ENCODE assay signal across 27 cellular contexts in the genomic region with DNA sequence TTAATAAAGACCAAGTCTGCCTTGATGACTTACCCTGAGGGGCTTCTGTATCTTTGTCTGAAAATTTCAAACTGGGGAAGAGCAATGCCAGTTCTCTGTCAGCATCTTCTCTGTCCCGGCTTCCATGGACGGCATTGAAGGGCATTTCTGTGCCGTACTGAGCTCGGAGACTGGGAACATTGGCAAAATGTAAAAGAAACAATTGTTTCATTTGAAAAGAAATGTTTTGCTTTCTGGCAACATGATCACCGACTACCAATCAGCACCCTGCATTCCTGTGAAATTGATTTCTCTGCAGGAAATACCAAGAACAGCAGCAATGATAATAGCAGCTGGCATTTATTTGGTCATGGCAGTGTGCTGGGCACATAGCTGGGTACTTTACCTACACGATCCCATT. TPM values are rescaled to one million over a fixed set of nuclear protein-coding genes. Genes with fewer than 3 reads are reported as not detected.
"Had no signal": no experiment of that assay in that cellular context is flagged by ENCODE, and none has a peak within 500 bp of the region (broad histone marks: within the 10 kb centered on the region; RNA-seq: fewer than 3 reads in every experiment).

No MANE protein-coding gene starts in this region.

- H3K4me3 ChIP-seq: cardiac muscle cell, esophagus squamous epithelium, ovary, psoas muscle, right atrium auricular region, smooth muscle cell, suprapubic skin, vagina had no signal

- H3K27me3 ChIP-seq: cardiac muscle cell, esophagus squamous epithelium, ovary, right atrium auricular region, suprapubic skin, vagina had no signal

- DNase-seq: activated CD4-positive, alpha-beta T cell treated with anti-CD3 and anti-CD28 coated beads for 36 hours; activated CD4-positive, CD25-positive, alpha-beta regulatory T cell; activated CD8-positive, alpha-beta T cell treated with anti-CD3 and anti-CD28 coated beads, Interleukin-2, amount 10 ng/mL, durations not matched to agents 7 days and 5 days; activated naive CD4-positive, alpha-beta T cell; activated T-cell treated with anti-CD3 and anti-CD28 coated beads for 4 hours; activated T-cell treated with anti-CD3 and anti-CD28 coated beads, Interleukin-2, amount 50 U/mL, for 72 hours; aorta; effector CD4-positive, alpha-beta T cell; esophagus squamous epithelium; foreskin melanocyte; islet precursor cell; left cardiac atrium; left ventricle myocardium superior; naive thymus-derived CD4-positive, alpha-beta T cell; ovary; psoas muscle; stimulated activated CD4-positive, alpha-beta T cell treated with anti-CD3 and anti-CD28 coated beads, Interleukin-1b, Interleukin-23, amount 100 ng/mL, for 48 hours; stimulated activated CD4-positive, alpha-beta T cell treated with anti-CD3 and anti-CD28 coated beads, Interleukin-4, amount 100 ng/mL, for 4 hours; stimulated activated CD8-positive, alpha-beta memory T cell treated with anti-CD3 and anti-CD28 coated beads, Interleukin-4, amount 100 ng/mL, for 48 hours; stimulated activated naive CD8-positive, alpha-beta T cell treated with anti-CD3 and anti-CD28 coated beads, Interleukin-15, amount 100 ng/mL, for 72 hours; T-helper 1 cell had no signal

- H3K9me3 ChIP-seq: ovary, suprapubic skin had no signal

- H3K27ac ChIP-seq: cardiac muscle cell, esophagus squamous epithelium, ovary, psoas muscle, right atrium auricular region, suprapubic skin, vagina had no signal

- H3K36me3 ChIP-seq: cardiac muscle cell, ovary, right atrium auricular region, vagina had no signal

- H3K4me1 ChIP-seq: esophagus squamous epithelium, right atrium auricular region, suprapubic skin, vagina had no signal

RNA-seq across cellular contexts. Expression of a gene that starts 26.2 kb away (rescaled TPM):
- total RNA-seq: activated CD8-positive, alpha-beta T cell treated with anti-CD3 and anti-CD28 coated beads, Interleukin-2, amount 10 ng/mL, durations not matched to agents 7 days and 5 days; chondrocyte; left cardiac atrium; right atrium auricular region; smooth muscle cell; vagina had no signal
- polyA plus RNA-seq: smooth muscle cell had no signal

RNA-seq across cellular contexts. Expression of a gene that starts 44.9 kb away (rescaled TPM):
- total RNA-seq: activated CD8-positive, alpha-beta T cell treated with anti-CD3 and anti-CD28 coated beads, Interleukin-2, amount 10 ng/mL, durations not matched to agents 7 days and 5 days had no signal
- polyA plus RNA-seq: naive thymus-derived CD4-positive, alpha-beta T cell had no signal
